8 cellular contexts compared by ENCODE assay signal in genomic region chr17:40075216-40076100, GRCh38. TPM values are rescaled to one million over a fixed set of nuclear protein-coding genes. Genes with fewer than 3 reads are reported as not detected.
A peak's percentile ranks its signal among the peaks of the same experiment; 100 is the strongest.
DNase-seq lines count a peak whose midpoint lies in the region; FAIRE-seq and TF ChIP-seq lines count a peak whose summit lies in the region.

No MANE protein-coding gene starts in this region.

- H3K27ac ChIP-seq in WERI-Rb-1, result peak overlapping the region; percentile 3; the same call in 1 of the 2 replicates

- FAIRE-seq in bronchial epithelial cell (lab: Jason Lieb, UNC), result no peak

- H3K36me3 ChIP-seq in WERI-Rb-1 (peaks cover 16% of the 10 kb centered on the region), bronchial epithelial cell (ENCODE audit: control insufficient read depth, insufficient read depth, low read length) (no peaks in the 10 kb centered on the region), kidney epithelial cell (ENCODE audit: control insufficient read depth, insufficient read depth, low read length) (peaks cover 2% of the 10 kb centered on the region)

- H3K27me3 ChIP-seq in WERI-Rb-1 (ENCODE audit: insufficient read depth, low read depth, severe bottlenecking) (no peaks in the 10 kb centered on the region), bronchial epithelial cell (ENCODE audit: control insufficient read depth, insufficient read depth, low read length) (peaks cover 2% of the 10 kb centered on the region), kidney epithelial cell (ENCODE audit: control insufficient read depth, insufficient read depth, low read length) (no peaks in the 10 kb centered on the region)

- H3K9me3 ChIP-seq in WERI-Rb-1 (ENCODE audit: severe bottlenecking), result no peaks in the 10 kb centered on the region

- TF ChIP-seq CTCF in GM10266 (IDR thresholded peaks at IDR 0.05; ENCODE audit: control insufficient read depth, insufficient read depth, low read depth, missing control alignments) (peak; percentile 87), WERI-Rb-1 (IDR thresholded peaks at IDR 0.05; ENCODE audit: low read depth, low read length) (peak; percentile 97), bronchial epithelial cell (IDR thresholded peaks at IDR 0.05; ENCODE audit: insufficient read depth, low read length, severe bottlenecking) (peak; percentile 86), kidney epithelial cell (IDR thresholded peaks at IDR 0.05; ENCODE audit: insufficient read depth, low read length, poor library complexity, severe bottlenecking) (peak; percentile 96)

- DNase-seq in GM10266 (ENCODE audit: extremely low spot score), result peak; percentile 75
- peak; percentile 81 for DNase-seq in NCI-H1105 treated with DMSO at 0.1 percent for 48 hours (lab: John Stamatoyannopoulos, UW)
- peak; percentile 88 for DNase-seq in WERI-Rb-1
- peak; percentile 30 for DNase-seq in bronchial epithelial cell (ENCODE audit: low read depth)
- DNase-seq in kidney epithelial cell (ENCODE audit: low read depth), result no peak
- DNase-seq in stimulated activated CD4-positive, alpha-beta T cell treated with anti-CD3 and anti-CD28 coated beads, Interleukin-1b, Interleukin-23, amount 100 ng/mL, for 24 hours (ENCODE audit: low read depth in 4 of 4, low spot score in 1 of 4), result peak in 3 of 4 experiments; percentile 45 to 61 (median 49)
- no peak for DNase-seq in mesenteric fat pad (ENCODE audit: low spot score)
- DNase-seq in kidney glomerular epithelial cell (lab: John Stamatoyannopoulos, UW), result no peak

- H3K4me3 ChIP-seq in WERI-Rb-1 (ENCODE audit: low read depth, low read length) (no peak overlapping the region), bronchial epithelial cell (ENCODE audit: low read depth, low read length) (no peak overlapping the region), kidney epithelial cell (ENCODE audit: low read depth, low read length) (no peak overlapping the region)

RNA-seq across cellular contexts. Expression of gene THRA, which starts 12.7 kb away (rescaled TPM):
- total RNA-seq in bronchial epithelial cell, result 4.2 and 5.8 TPM in 2 replicates
- 5.3 and 7.1 TPM in 2 replicates for total RNA-seq in kidney epithelial cell
- total RNA-seq in mesenteric fat pad, result 74.7 TPM

RNA-seq across cellular contexts. Expression of gene MED24, which starts 21.2 kb away (rescaled TPM):
- total RNA-seq in bronchial epithelial cell (23.0 and 25.0 TPM in 2 replicates), kidney epithelial cell (82.8 and 83.6 TPM in 2 replicates), mesenteric fat pad (72.2 TPM)

RNA-seq across cellular contexts. Expression of gene NR1D1, which starts 24.9 kb away (rescaled TPM):
- total RNA-seq in bronchial epithelial cell (0.51 and 0.79 TPM in 2 replicates), kidney epithelial cell (3.6 and 3.7 TPM in 2 replicates), mesenteric fat pad (15.5 TPM)

RNA-seq across cellular contexts. Expression of gene MSL1, which starts 46.3 kb away (rescaled TPM):
- total RNA-seq in bronchial epithelial cell, result 27.1 and 32.5 TPM in 2 replicates
- total RNA-seq in kidney epithelial cell, result 40.6 and 47.4 TPM in 2 replicates
- total RNA-seq in mesenteric fat pad, result 77.0 TPM

Comparison
In these comparisons a context has a peak if more than half of its experiments do, and no peak if none do; other contexts are left out.
1. DNase-seq: peak in GM10266 (single experiment), NCI-H1105 treated with DMSO at 0.1 percent for 48 hours (single experiment), WERI-Rb-1 (single experiment), bronchial epithelial cell (single experiment) and stimulated activated CD4-positive, alpha-beta T cell treated with anti-CD3 and anti-CD28 coated beads, Interleukin-1b, Interleukin-23, amount 100 ng/mL, for 24 hours (3 of 4); none in kidney epithelial cell (single experiment), mesenteric fat pad (single experiment) and kidney glomerular epithelial cell (single experiment).
2. Peak in every context shown above with its lines, with median percentiles within 50 percentile points of each other: CTCF ChIP-seq.